Comparison of ENCODE assay signal across 22 cellular contexts in the genomic region with DNA sequence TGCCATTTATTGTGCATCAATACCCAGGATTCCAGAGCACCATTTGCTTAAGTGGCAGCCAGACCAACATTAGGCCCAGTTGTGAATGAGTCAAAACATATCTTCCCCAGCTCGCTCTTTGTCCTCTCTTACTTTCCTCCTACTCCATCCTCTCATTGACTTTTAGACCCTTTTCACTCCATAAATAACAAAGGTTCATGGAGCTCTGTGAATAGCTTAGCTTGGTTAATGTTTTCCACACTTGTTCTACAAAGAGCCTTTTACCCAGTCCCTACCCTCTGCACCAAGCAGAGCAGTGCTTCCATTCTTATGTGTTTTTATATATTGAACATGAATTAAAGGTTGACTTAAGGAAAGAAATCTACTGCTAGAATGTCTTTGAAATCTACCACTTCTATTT.
"Had no signal": no experiment of that assay in that cellular context is flagged by ENCODE, and none has a peak within 500 bp of the region (broad histone marks: within the 10 kb centered on the region; RNA-seq: fewer than 3 reads in every experiment).

No MANE protein-coding gene starts in this region.

- DNase-seq: dermis blood vessel endothelial cell; dorsolateral prefrontal cortex; effector CD4-positive, alpha-beta T cell; effector memory CD4-positive, alpha-beta T cell; foreskin keratinocyte; heart left ventricle; hippocampal formation; left cardiac atrium; left lung; left ventricle myocardium superior; lower lobe of right lung; mesenchymal stem cell; mucosa of descending colon; naive B cell had no signal

- H3K36me3 ChIP-seq: esophagus muscularis mucosa, gastroesophageal sphincter, heart left ventricle, left lung, lower lobe of right lung had no signal

- H3K9me3 ChIP-seq: esophagus muscularis mucosa, gastroesophageal sphincter, heart left ventricle, left lung, lower lobe of right lung, mucosa of descending colon had no signal

- H3K27me3 ChIP-seq: esophagus muscularis mucosa, foreskin keratinocyte, gastroesophageal sphincter, heart left ventricle, left lung had no signal

- H3K27ac Mint-ChIP-seq: mesothelial cell of epicardium had no signal

- H3K4me1 ChIP-seq: esophagus muscularis mucosa, foreskin keratinocyte, gastroesophageal sphincter, heart left ventricle, left lung, lower lobe of right lung had no signal

- H3K4me3 ChIP-seq: coronary artery, dorsolateral prefrontal cortex, esophagus muscularis mucosa, gastroesophageal sphincter, heart left ventricle, left lung, lower lobe of right lung, mucosa of descending colon had no signal

- FAIRE-seq: endothelial cell of umbilical vein, frontal cortex, islet of Langerhans, keratinocyte had no signal

- H3K4me1 Mint-ChIP-seq: mesothelial cell of epicardium had no signal

- H3K27ac ChIP-seq: coronary artery, dorsolateral prefrontal cortex, esophagus muscularis mucosa, foreskin keratinocyte, gastroesophageal sphincter, heart left ventricle, left lung, lower lobe of right lung had no signal

- H3K36me3 Mint-ChIP-seq: mesothelial cell of epicardium, naive B cell had no signal

- ATAC-seq: foreskin keratinocyte, gastroesophageal sphincter, heart left ventricle, left cardiac atrium, left lung, left ventricle myocardium superior, lower lobe of right lung, mucosa of descending colon had no signal

- H3K4me3 Mint-ChIP-seq: mesothelial cell of epicardium had no signal
